15 cellular contexts compared by ENCODE assay signal in the genomic region with DNA sequence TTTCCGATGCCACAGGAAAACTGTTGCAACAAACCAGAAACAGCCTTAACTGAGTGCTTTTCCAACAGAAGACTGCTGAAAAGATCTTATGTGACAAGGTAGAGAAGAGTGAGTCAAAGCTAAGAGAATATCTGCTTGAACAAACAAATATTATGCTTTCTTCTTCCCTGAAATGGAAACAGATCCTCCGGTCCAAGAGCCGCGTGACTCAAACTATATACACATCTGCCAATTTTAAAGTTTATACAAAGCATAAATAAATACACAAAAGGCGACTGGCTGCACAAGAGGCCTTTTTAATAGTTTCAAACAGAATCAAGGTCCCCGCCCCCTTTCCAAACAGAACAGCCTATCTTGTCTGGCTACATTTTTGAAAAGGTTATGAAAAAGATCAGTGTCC.
A peak's percentile ranks its signal among the peaks of the same experiment; 100 is the strongest.
DNase-seq lines count a peak whose midpoint lies in the region; ATAC-seq and TF ChIP-seq lines count a peak whose summit lies in the region.
"Had no signal": no experiment of that assay in that cellular context is flagged by ENCODE, and none has a peak within 500 bp of the region (broad histone marks: within the 10 kb centered on the region; RNA-seq: fewer than 3 reads in every experiment).

No MANE protein-coding gene starts in this region.

- H3K27me3 ChIP-seq in PC-9 (ENCODE audit: insufficient read depth, low read depth) (no peaks in the 10 kb centered on the region), esophagus squamous epithelium (peaks cover 0 to 34% (median 2%) of the 10 kb centered on the region in 4 donors), gastrocnemius medialis (no peaks in the 10 kb centered on the region)

- H3K4me3 ChIP-seq in PC-9, result no peak overlapping the region
- no peak overlapping the region for H3K4me3 ChIP-seq in esophagus squamous epithelium
- no peak overlapping the region for H3K4me3 ChIP-seq in gastrocnemius medialis
- H3K4me3 ChIP-seq: thoracic aorta had no signal

- H3K36me3 ChIP-seq in PC-9 (ENCODE audit: low read depth) (no peaks in the 10 kb centered on the region), esophagus squamous epithelium (no peaks in the 10 kb centered on the region), gastrocnemius medialis (no peaks in the 10 kb centered on the region)
- H3K36me3 ChIP-seq: thoracic aorta had no signal

- H3K4me1 ChIP-seq in PC-9 (replicated peaks; ENCODE audit: insufficient read depth) (peaks cover 28% of the 10 kb centered on the region), esophagus squamous epithelium (peaks cover 0 to 52% (median 0%) of the 10 kb centered on the region in 3 donors), gastrocnemius medialis (peaks cover 15 to 18% of the 10 kb centered on the region in 2 donors)

- CTCF ChIA-PET in PC-9 (lab: Charles Lee), result no interaction called here

- ATAC-seq in gastrocnemius medialis (no peak), GM18873 (IDR thresholded peaks at IDR 0.05; ENCODE audit: low FRiP score, unreplicated experiment) (no peak), GM21526 (IDR thresholded peaks at IDR 0.05; ENCODE audit: low FRiP score, unreplicated experiment) (no peak), GM21423 (IDR thresholded peaks at IDR 0.05; ENCODE audit: unreplicated experiment) (no peak)
- ATAC-seq: activated CD4-positive, alpha-beta T cell treated with anti-CD3 and anti-CD28 coated beads for 36 hours had no signal

- WGBS in esophagus squamous epithelium, 2 donors, result 1 to 37% methylated on average over 6 of the region's 6 CpGs

- H3K9me3 ChIP-seq in PC-9 (ENCODE audit: insufficient read depth, low read depth), result no peaks in the 10 kb centered on the region
- H3K9me3 ChIP-seq in esophagus squamous epithelium, result no peaks in the 10 kb centered on the region
- no peaks in the 10 kb centered on the region for H3K9me3 ChIP-seq in gastrocnemius medialis
- H3K9me3 ChIP-seq: thoracic aorta had no signal

- H3K79me2 ChIP-seq in PC-9 (ENCODE audit: low read depth), result no peaks in the 10 kb centered on the region

- TF ChIP-seq POLR2A in esophagus squamous epithelium (IDR thresholded peaks at IDR 0.05), result no peak
- no peak for TF ChIP-seq POLR2A in gastrocnemius medialis (IDR thresholded peaks at IDR 0.05)

- BruUV-seq in PC-9 (replicated peaks; lab: Mats Ljungman, UMichigan), result no TSS peak

- intact Hi-C loops in PC-9 (cut with micrococcal nuclease; ENCODE audit: unreplicated experiment) (no loop called here), esophagus squamous epithelium (cut with DNase I) (no loop called here), gastrocnemius medialis (cut with DNase I; ENCODE audit: low total_unique reads) (no loop called here)

- DNase-seq in HCEC 1CT (peak; percentile 53), PC-9 (no peak), esophagus squamous epithelium (lab: John Stamatoyannopoulos, UW) (no peak), gastrocnemius medialis (no peak), HuH-7.5 (ENCODE audit: low spot score) (no peak)
- DNase-seq: activated CD4-positive, alpha-beta T cell treated with anti-CD3 and anti-CD28 coated beads for 36 hours; activated effector memory CD4-positive, alpha-beta T cell treated with Interleukin-2 at 50 U/mL for 16 hours; central memory CD4-positive, alpha-beta T cell; NCI-H2081 treated with DMSO at 0.1 percent for 48 hours; NCI-H526; nephron progenitor cell had no signal

- no peaks in the 10 kb centered on the region for H4K20me1 ChIP-seq in PC-9 (ENCODE audit: insufficient read depth)

- H3K4me2 ChIP-seq in PC-9, result peak overlapping the region; percentile 45

- no peak overlapping the region for H2AFZ ChIP-seq in PC-9

- TF ChIP-seq CTCF in PC-9 (conservative IDR thresholded peaks at IDR 0.05) (no peak), esophagus squamous epithelium (IDR thresholded peaks at IDR 0.05) (no peak), gastrocnemius medialis (IDR thresholded peaks at IDR 0.05 in 4 of 5, conservative IDR thresholded peaks at IDR 0.05 in 1 of 5) (no peak)

- peaks cover 7% of the 10 kb centered on the region; the same call in 1 of the 2 replicates for H3F3A ChIP-seq in PC-9 (ENCODE audit: insufficient read depth, low read depth)

- H3K27ac ChIP-seq in PC-9 (peak overlapping the region; percentile 38; the same call in 1 of the 2 replicates), esophagus squamous epithelium (peak overlapping the region in 3 of 4 donors; percentile 17 to 57 (median 19)), gastrocnemius medialis (peak overlapping the region; percentile 27 to 56 (median 40))
- H3K27ac ChIP-seq: thoracic aorta had no signal

- in situ Hi-C loops in gastrocnemius medialis (cut with MboI; ENCODE audit: low sequenced_read_pairs in 4 of 4), result no loop called here

- POLR2A ChIA-PET in PC-9 (lab: Charles Lee; ENCODE audit: unreplicated experiment), result no interaction called here

- H3K9me2 ChIP-seq in PC-9 (ENCODE audit: insufficient read depth), result no peaks in the 10 kb centered on the region
